ENCODE assay signal across 14 cellular contexts in genomic region chr5:61496406-61497307, GRCh38.
DNase-seq lines count a peak whose midpoint lies in the region; ATAC-seq, FAIRE-seq and TF ChIP-seq lines count a peak whose summit lies in the region.
"Had no signal": no experiment of that assay in that cellular context is flagged by ENCODE, and none has a peak within 500 bp of the region (broad histone marks: within the 10 kb centered on the region; RNA-seq: fewer than 3 reads in every experiment).

No MANE protein-coding gene starts in this region.

- no peaks in the 10 kb centered on the region for H3K9me3 ChIP-seq in endodermal cell (ENCODE audit: control insufficient read depth, low read length)
- H3K9me3 ChIP-seq: stomach had no signal

- H3K36me3 Mint-ChIP-seq in endodermal cell (ENCODE audit: low read depth) (peaks cover 13% of the 10 kb centered on the region), osteocyte (ENCODE audit: unreplicated experiment) (peaks cover 14% of the 10 kb centered on the region)
- H3K36me3 Mint-ChIP-seq in effector memory CD8-positive, alpha-beta T cell (ENCODE audit: insufficient read depth) = peaks cover 7% of the 10 kb centered on the region

- H3K36me3 ChIP-seq in endodermal cell (ENCODE audit: control insufficient read depth, insufficient read depth, low read length) = peaks cover 14% of the 10 kb centered on the region

- H3K4me1 ChIP-seq in endodermal cell (ENCODE audit: control insufficient read depth, insufficient read depth, low read length) = no peaks in the 10 kb centered on the region

- no peak for TF ChIP-seq POLR2A in H54 (IDR thresholded peaks at IDR 0.05; ENCODE audit: low read depth, low read length)

- H3K4me3 Mint-ChIP-seq in endodermal cell = no peak overlapping the region
- H3K4me3 Mint-ChIP-seq in osteocyte (ENCODE audit: unreplicated experiment) = no peak overlapping the region
- H3K4me3 Mint-ChIP-seq in effector memory CD8-positive, alpha-beta T cell = no peak overlapping the region
- H3K4me3 Mint-ChIP-seq: activated T-cell treated with anti-CD3 and anti-CD28 coated beads, Interleukin-2, amount 50 U/mL, for 24 hours; CD8-positive, alpha-beta T cell had no signal

- H3K4me1 Mint-ChIP-seq in endodermal cell (peaks cover 12% of the 10 kb centered on the region), osteocyte (ENCODE audit: unreplicated experiment) (peaks cover 8% of the 10 kb centered on the region)
- peaks cover 0 to 7% of the 10 kb centered on the region in 2 donors for H3K4me1 Mint-ChIP-seq in effector memory CD8-positive, alpha-beta T cell (ENCODE audit: low read depth in 2 of 2)

- no peak overlapping the region for H3K4me3 ChIP-seq in endodermal cell (ENCODE audit: low read length)
- H3K4me3 ChIP-seq: stomach had no signal

- WGBS in endodermal cell (ENCODE audit: insufficient coverage in 1 of 2, insufficient read length in 1 of 2), 2 experiments = 86 to 95% methylated on average over 4 to 7 of the region's 7 CpGs

- H3K27me3 Mint-ChIP-seq in endodermal cell (ENCODE audit: insufficient read depth) (no peaks in the 10 kb centered on the region), osteocyte (ENCODE audit: unreplicated experiment) (no peaks in the 10 kb centered on the region)
- no peaks in the 10 kb centered on the region for H3K27me3 Mint-ChIP-seq in effector memory CD8-positive, alpha-beta T cell
- H3K27me3 Mint-ChIP-seq: activated T-cell treated with anti-CD3 and anti-CD28 coated beads, Interleukin-2, amount 50 U/mL, for 24 hours had no signal

- DNase-seq in H54 (ENCODE audit: insufficient read length, low spot score) (no peak), NCI-H446 treated with DMSO at 0.1 percent for 48 hours (lab: John Stamatoyannopoulos, UW) (peak; percentile 66), endodermal cell (no peak), osteocyte (ENCODE audit: extremely low spot score, unreplicated experiment) (no peak), NCI-H187 (lab: John Stamatoyannopoulos, UW) (no peak), activated T-cell treated with anti-CD3 and anti-CD28 coated beads for 4 hours (no peak)
- no peak for DNase-seq in effector memory CD8-positive, alpha-beta T cell
- DNase-seq: activated T-cell treated with anti-CD3 and anti-CD28 coated beads, Interleukin-2, amount 50 U/mL, for 24 hours; CD8-positive, alpha-beta T cell; stomach; SW 1271 had no signal

- ATAC-seq in HG02973 (IDR thresholded peaks at IDR 0.05; ENCODE audit: unreplicated experiment) = no peak
- no peak for ATAC-seq in effector memory CD8-positive, alpha-beta T cell (replicated peaks)
- ATAC-seq: activated CD4-positive, CD25-positive, alpha-beta regulatory T cell treated with anti-CD3 and anti-CD28 coated beads, Interleukin-2, amount 50 U/mL, for 24 hours; CD8-positive, alpha-beta T cell had no signal

- H3K9me3 Mint-ChIP-seq in endodermal cell (no peaks in the 10 kb centered on the region), osteocyte (ENCODE audit: unreplicated experiment) (no peaks in the 10 kb centered on the region)
- no peaks in the 10 kb centered on the region for H3K9me3 Mint-ChIP-seq in effector memory CD8-positive, alpha-beta T cell
- H3K9me3 Mint-ChIP-seq: activated T-cell treated with anti-CD3 and anti-CD28 coated beads, Interleukin-2, amount 50 U/mL, for 24 hours; CD8-positive, alpha-beta T cell had no signal

- peak overlapping the region; percentile 85 for H3K27ac ChIP-seq in endodermal cell (ENCODE audit: low read depth, low read length)
- H3K27ac ChIP-seq: HL-60, stomach had no signal

- H3K9ac ChIP-seq in endodermal cell (ENCODE audit: extremely low read depth, low read length, poor library complexity, severe bottlenecking) = no peak overlapping the region

- H3K27ac Mint-ChIP-seq in endodermal cell (peak overlapping the region; percentile 13), osteocyte (ENCODE audit: unreplicated experiment) (peak overlapping the region; percentile 10)
- H3K27ac Mint-ChIP-seq in effector memory CD8-positive, alpha-beta T cell = no peak overlapping the region
- H3K27ac Mint-ChIP-seq: activated T-cell treated with anti-CD3 and anti-CD28 coated beads, Interleukin-2, amount 50 U/mL, for 24 hours; CD8-positive, alpha-beta T cell had no signal

- H3K27me3 ChIP-seq in endodermal cell (ENCODE audit: control insufficient read depth, insufficient read depth, low read length, poor library complexity, severe bottlenecking) = no peaks in the 10 kb centered on the region
- H3K27me3 ChIP-seq: stomach had no signal

- peak; percentile 15 for FAIRE-seq in H54 (lab: Jason Lieb, UNC)

- TF ChIP-seq CTCF in endodermal cell (conservative IDR thresholded peaks at IDR 0.05) (no peak), osteocyte (IDR thresholded peaks at IDR 0.05) (no peak)

Comparison
In these comparisons a context has a peak if more than half of its experiments do, and no peak if none do; other contexts are left out.
1. H3K27ac Mint-ChIP-seq: peak in endodermal cell (single experiment) and osteocyte (single experiment); none in effector memory CD8-positive, alpha-beta T cell (0 of 2).